1 cellular context compared by ENCODE assay signal in the genomic region with DNA sequence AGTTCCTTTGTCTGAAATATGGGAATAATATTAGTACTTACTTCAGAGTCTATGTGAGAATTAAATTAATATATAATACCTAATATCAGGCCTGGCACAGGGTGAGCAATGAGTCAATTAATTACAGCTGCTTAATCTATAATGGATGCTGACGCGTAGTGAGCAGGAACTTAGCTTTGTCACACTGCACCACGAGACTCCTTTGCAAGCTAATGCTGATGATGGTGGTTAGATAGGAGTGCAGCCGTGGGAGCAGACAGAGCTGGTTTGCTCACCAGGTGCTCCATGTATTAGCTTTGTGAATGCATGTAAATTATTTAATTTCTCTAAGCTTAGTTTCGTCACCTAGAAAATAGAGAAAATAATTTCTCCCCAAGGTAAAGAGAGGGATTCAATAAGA.
TF ChIP-seq lines count a peak whose summit lies in the region.

No MANE protein-coding gene starts in this region.

TF ChIP-seq in IMR-90, 13 proteins besides CTCF, POLR2A, EP300 and RAD21 (continued from another document):
- TF ChIP-seq CEBPB (IDR thresholded peaks at IDR 0.05; ENCODE audit: low read depth, low read length): no peak
- no peak for TF ChIP-seq ELK1 (IDR thresholded peaks at IDR 0.05; ENCODE audit: borderline replicate concordance, low read depth, low read length)
- no peak for TF ChIP-seq USF2 (IDR thresholded peaks at IDR 0.05; ENCODE audit: low read depth, low read length)
- TF ChIP-seq NFE2L2 (IDR thresholded peaks at IDR 0.05; ENCODE audit: low read depth, low read length): no peak
- no peak for TF ChIP-seq RFX5 (IDR thresholded peaks at IDR 0.05; ENCODE audit: low read depth, low read length)
- no peak for TF ChIP-seq MAZ (IDR thresholded peaks at IDR 0.05; ENCODE audit: borderline replicate concordance, low read depth, low read length)
- TF ChIP-seq MXI1 (IDR thresholded peaks at IDR 0.05; ENCODE audit: borderline replicate concordance, low read depth, low read length): no peak
- no peak for TF ChIP-seq FOS (IDR thresholded peaks at IDR 0.05; ENCODE audit: low read depth, low read length)
- no peak for TF ChIP-seq SMC3 (IDR thresholded peaks at IDR 0.05; ENCODE audit: low read depth, low read length)
- TF ChIP-seq CHD1 (IDR thresholded peaks at IDR 0.05; ENCODE audit: low read depth, low read length): no peak
TF ChIP-seq in IMR-90: peak in this region for 0.
